Comparison of ENCODE assay signal across 21 cellular contexts in the genomic region with DNA sequence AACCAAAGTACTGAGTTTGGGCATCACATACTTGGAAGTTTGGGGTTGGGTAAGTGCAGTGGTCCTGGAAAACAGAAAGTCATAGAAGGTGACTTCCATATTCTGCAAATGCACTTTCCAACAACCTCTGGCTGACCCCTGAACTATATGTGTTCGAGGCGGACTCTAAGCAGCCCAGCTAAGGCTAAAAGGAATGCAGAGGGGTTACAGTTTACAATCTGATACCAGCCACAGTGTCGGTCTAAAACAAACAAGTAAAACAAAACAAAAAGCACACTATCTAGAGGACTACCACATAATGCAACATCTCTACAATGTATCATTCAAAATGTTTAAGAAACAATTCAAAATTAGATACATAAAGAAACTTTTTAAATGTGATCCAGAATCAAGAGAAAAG.
"Had no signal": no experiment of that assay in that cellular context is flagged by ENCODE, and none has a peak within 500 bp of the region (broad histone marks: within the 10 kb centered on the region; RNA-seq: fewer than 3 reads in every experiment).

No MANE protein-coding gene starts in this region.

- H3K36me3 ChIP-seq: ascending aorta, gastrocnemius medialis, left ventricle myocardium inferior, tibial nerve had no signal

- H3K4me1 ChIP-seq: gastrocnemius medialis, tibial nerve had no signal

- H3K27ac ChIP-seq: ascending aorta, gastrocnemius medialis, left ventricle myocardium inferior, tibial nerve had no signal

- DNase-seq: activated CD4-positive, alpha-beta T cell treated with anti-CD3 and anti-CD28 coated beads, Interleukin-2, amount 10 ng/mL, durations not matched to agents 7 days and 5 days; activated CD8-positive, alpha-beta memory T cell treated with anti-CD3 and anti-CD28 coated beads, Interleukin-2, amount 50 U/mL, for 4 hours; activated naive CD4-positive, alpha-beta T cell treated with anti-CD3 and anti-CD28 coated beads, Interleukin-2, amount 10 ng/mL, durations not matched to agents 7 days and 5 days; activated naive CD8-positive, alpha-beta T cell treated with anti-CD3 and anti-CD28 coated beads, Interleukin-2, amount 50 U/mL, for 24 hours; activated T-cell treated with anti-CD3 and anti-CD28 coated beads, Interleukin-2, amount 50 U/mL, for 4 hours; dermis blood vessel endothelial cell; gastrocnemius medialis; head of caudate nucleus; kidney; left ventricle myocardium inferior; mammary epithelial cell; nephron progenitor cell; occipital lobe; retina; stimulated activated CD4-positive, alpha-beta T cell treated with anti-CD3 and anti-CD28 coated beads, Interleukin-2, amount 100 ng/mL, for 24 hours; stimulated activated naive CD4-positive, alpha-beta T cell treated with Interleukin-2 at 50 U/mL for 16 hours; substantia nigra; T-helper 1 cell; T-helper 9 cell had no signal

- H3K4me3 ChIP-seq: ascending aorta, gastrocnemius medialis, left ventricle myocardium inferior, tibial nerve had no signal

- H3K9me3 ChIP-seq: ascending aorta, gastrocnemius medialis, left ventricle myocardium inferior, tibial nerve had no signal

- H3K27me3 ChIP-seq: ascending aorta, gastrocnemius medialis, tibial nerve had no signal
